Comparison of ENCODE assay signal across 16 cellular contexts in the genomic region with DNA sequence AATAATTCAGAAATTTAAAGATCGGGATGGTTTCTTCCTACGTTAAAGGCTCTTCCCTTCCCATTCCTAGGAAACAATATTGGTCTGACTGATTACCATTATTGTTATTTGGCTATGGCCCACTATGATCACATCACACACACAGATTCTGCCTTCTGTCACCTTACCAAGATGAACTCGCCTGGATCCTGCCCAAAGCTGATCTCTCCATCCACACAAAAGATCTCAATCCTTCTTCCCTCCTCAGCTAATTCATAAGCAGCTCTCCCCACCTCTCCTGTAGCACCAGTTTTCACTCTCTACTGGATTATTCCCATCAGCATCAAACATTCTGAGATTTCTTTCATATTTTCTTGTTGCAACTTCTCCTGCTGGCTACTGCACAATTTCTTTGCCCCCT.
"Had no signal": no experiment of that assay in that cellular context is flagged by ENCODE, and none has a peak within 500 bp of the region (broad histone marks: within the 10 kb centered on the region; RNA-seq: fewer than 3 reads in every experiment).

No MANE protein-coding gene starts in this region.

- H3K9me3 ChIP-seq: lower lobe of right lung, prostate gland, right lobe of liver, testis had no signal

- ATAC-seq: lower lobe of right lung, right lobe of liver had no signal

- H3K27ac ChIP-seq: lower lobe of right lung, prostate gland, right lobe of liver had no signal

- H3K27me3 ChIP-seq: right lobe of liver, testis had no signal

- H3K27ac Mint-ChIP-seq: activated CD4-positive, alpha-beta memory T cell treated with anti-CD3 and anti-CD28 coated beads, Interleukin-2, amount 10 ng/mL, durations not matched to agents 7 days and 5 days; endodermal cell had no signal

- H3K9me3 Mint-ChIP-seq: activated CD4-positive, alpha-beta memory T cell treated with anti-CD3 and anti-CD28 coated beads, Interleukin-2, amount 10 ng/mL, durations not matched to agents 7 days and 5 days; endodermal cell had no signal

- DNase-seq: activated CD4-positive, alpha-beta memory T cell treated with anti-CD3 and anti-CD28 coated beads, Interleukin-2, amount 10 ng/mL, durations not matched to agents 7 days and 5 days; activated gamma-delta T cell treated with Interleukin-2 at 50 U/mL for 16 hours; activated T-cell treated with anti-CD3 and anti-CD28 coated beads, Interleukin-2, amount 50 U/mL, for 48 hours; cerebellar nuclear complex; dermis blood vessel endothelial cell; endodermal cell; erythroblast; hippocampal formation; kidney glomerular epithelial cell; lower lobe of right lung; midbrain; occipital lobe; right lobe of liver; stimulated activated naive CD4-positive, alpha-beta T cell treated with Interleukin-2 at 50 U/mL for 16 hours; testis had no signal

- H3K36me3 ChIP-seq: lower lobe of right lung, prostate gland, right lobe of liver had no signal

- H3K27me3 Mint-ChIP-seq: activated CD4-positive, alpha-beta memory T cell treated with anti-CD3 and anti-CD28 coated beads, Interleukin-2, amount 10 ng/mL, durations not matched to agents 7 days and 5 days had no signal

- H3K4me3 Mint-ChIP-seq: activated CD4-positive, alpha-beta memory T cell treated with anti-CD3 and anti-CD28 coated beads, Interleukin-2, amount 10 ng/mL, durations not matched to agents 7 days and 5 days; endodermal cell had no signal

- H3K4me3 ChIP-seq: lower lobe of right lung, prostate gland, right lobe of liver, testis had no signal

- H3K4me1 ChIP-seq: prostate gland had no signal
